In the genomic region with DNA sequence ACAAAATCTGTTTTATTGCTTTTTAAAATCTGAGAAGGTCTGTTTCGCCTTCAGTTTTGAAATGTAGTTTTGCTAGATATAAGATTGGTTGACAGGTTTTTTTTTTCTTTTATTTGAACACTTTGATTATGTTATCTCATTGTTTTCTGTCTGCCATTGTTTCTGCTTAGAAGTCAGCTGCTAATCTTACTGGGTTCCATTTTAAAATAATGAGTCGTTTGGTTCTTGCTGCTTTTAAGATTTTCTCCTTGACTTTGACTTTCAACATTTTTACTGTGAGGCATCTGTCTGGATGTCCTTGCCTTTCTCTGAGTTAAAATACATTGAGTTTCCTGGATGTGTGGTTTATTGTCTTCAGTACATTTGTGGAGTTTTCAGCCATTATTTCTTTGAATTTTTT, we compare ENCODE assay signal across 1 cellular context.
TF ChIP-seq lines count a peak whose summit lies in the region.

No MANE protein-coding gene starts in this region.

TF ChIP-seq in HEK293, 187 proteins besides CTCF, POLR2A, EP300 and RAD21 (continued from another document):
- no peak for TF ChIP-seq ZNF48 (tag by site-specific recombination; IDR thresholded peaks at IDR 0.05)
- TF ChIP-seq OSR2 (tag by site-specific recombination; IDR thresholded peaks at IDR 0.05) = no peak
- TF ChIP-seq, protein P1, sequence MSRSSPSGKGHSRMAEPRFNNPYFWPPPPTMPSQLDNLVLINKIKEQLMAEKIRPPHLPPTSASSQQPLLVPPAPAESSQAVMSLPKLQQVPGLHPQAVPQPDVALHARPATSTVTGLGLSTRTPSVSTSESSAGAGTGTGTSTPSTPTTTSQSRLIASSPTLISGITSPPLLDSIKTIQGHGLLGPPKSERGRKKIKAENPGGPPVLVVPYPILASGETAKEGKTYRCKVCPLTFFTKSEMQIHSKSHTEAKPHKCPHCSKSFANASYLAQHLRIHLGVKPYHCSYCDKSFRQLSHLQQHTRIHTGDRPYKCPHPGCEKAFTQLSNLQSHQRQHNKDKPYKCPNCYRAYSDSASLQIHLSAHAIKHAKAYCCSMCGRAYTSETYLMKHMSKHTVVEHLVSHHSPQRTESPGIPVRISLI (tag by site-specific recombination; IDR thresholded peaks at IDR 0.05) = no peak
- TF ChIP-seq SP3 (tag by site-specific recombination; IDR thresholded peaks at IDR 0.05) = no peak
- peak; percentile 93 for TF ChIP-seq SETDB1 (IDR thresholded peaks at IDR 0.05; ENCODE audit: insufficient read length, low read length)
- no peak for TF ChIP-seq ZNF600 (tag by site-specific recombination; IDR thresholded peaks at IDR 0.05)
- peak; percentile 75; the same call in 1 of the 2 replicates for TF ChIP-seq ZNF558 (tag by site-specific recombination; IDR thresholded peaks at IDR 0.05)
- TF ChIP-seq ZNF76 (tag by site-specific recombination; IDR thresholded peaks at IDR 0.05; ENCODE audit: borderline replicate concordance, low read depth) = no peak
- peak; percentile 29; the same call in 1 of the 2 replicates for TF ChIP-seq ZNF629 (tag by site-specific recombination; IDR thresholded peaks at IDR 0.05)
- no peak for TF ChIP-seq ZNF174 (tag by site-specific recombination; IDR thresholded peaks at IDR 0.05)
- no peak for TF ChIP-seq ZNF404 (tag by site-specific recombination; IDR thresholded peaks at IDR 0.05)
- TF ChIP-seq ZFP3 (tag by site-specific recombination; IDR thresholded peaks at IDR 0.05; ENCODE audit: low read depth) = no peak
- no peak for TF ChIP-seq ZFP69B (tag by site-specific recombination; IDR thresholded peaks at IDR 0.05)
- TF ChIP-seq ZNF626 (tag by site-specific recombination; IDR thresholded peaks at IDR 0.05) = 0 out of 2 replicates have a peak, but pooled peaks have one; percentile 85
- TF ChIP-seq, protein P2, sequence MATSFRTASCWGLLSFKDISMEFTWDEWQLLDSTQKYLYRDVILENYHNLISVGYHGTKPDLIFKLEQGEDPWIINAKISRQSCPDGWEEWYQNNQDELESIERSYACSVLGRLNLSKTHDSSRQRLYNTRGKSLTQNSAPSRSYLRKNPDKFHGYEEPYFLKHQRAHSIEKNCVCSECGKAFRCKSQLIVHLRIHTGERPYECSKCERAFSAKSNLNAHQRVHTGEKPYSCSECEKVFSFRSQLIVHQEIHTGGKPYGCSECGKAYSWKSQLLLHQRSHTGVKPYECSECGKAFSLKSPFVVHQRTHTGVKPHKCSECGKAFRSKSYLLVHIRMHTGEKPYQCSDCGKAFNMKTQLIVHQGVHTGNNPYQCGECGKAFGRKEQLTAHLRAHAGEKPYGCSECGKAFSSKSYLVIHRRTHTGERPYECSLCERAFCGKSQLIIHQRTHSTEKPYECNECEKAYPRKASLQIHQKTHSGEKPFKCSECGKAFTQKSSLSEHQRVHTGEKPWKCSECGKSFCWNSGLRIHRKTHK (tag by site-specific recombination; IDR thresholded peaks at IDR 0.05) = peak; percentile 29; the same call in 1 of the 2 replicates
- peak; percentile 56; the same call in 1 of the 2 replicates for TF ChIP-seq YY1 (tag by site-specific recombination; IDR thresholded peaks at IDR 0.05)
- peak; percentile 74 for TF ChIP-seq ZNF510 (tag by site-specific recombination; IDR thresholded peaks at IDR 0.05; ENCODE audit: insufficient replicate concordance)
- TF ChIP-seq, protein P3, sequence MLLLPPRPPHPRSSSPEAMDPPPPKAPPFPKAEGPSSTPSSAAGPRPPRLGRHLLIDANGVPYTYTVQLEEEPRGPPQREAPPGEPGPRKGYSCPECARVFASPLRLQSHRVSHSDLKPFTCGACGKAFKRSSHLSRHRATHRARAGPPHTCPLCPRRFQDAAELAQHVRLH (tag by site-specific recombination; IDR thresholded peaks at IDR 0.05) = 0 out of 2 replicates have a peak, but pooled peaks have one; percentile 30
- TF ChIP-seq, protein P4, sequence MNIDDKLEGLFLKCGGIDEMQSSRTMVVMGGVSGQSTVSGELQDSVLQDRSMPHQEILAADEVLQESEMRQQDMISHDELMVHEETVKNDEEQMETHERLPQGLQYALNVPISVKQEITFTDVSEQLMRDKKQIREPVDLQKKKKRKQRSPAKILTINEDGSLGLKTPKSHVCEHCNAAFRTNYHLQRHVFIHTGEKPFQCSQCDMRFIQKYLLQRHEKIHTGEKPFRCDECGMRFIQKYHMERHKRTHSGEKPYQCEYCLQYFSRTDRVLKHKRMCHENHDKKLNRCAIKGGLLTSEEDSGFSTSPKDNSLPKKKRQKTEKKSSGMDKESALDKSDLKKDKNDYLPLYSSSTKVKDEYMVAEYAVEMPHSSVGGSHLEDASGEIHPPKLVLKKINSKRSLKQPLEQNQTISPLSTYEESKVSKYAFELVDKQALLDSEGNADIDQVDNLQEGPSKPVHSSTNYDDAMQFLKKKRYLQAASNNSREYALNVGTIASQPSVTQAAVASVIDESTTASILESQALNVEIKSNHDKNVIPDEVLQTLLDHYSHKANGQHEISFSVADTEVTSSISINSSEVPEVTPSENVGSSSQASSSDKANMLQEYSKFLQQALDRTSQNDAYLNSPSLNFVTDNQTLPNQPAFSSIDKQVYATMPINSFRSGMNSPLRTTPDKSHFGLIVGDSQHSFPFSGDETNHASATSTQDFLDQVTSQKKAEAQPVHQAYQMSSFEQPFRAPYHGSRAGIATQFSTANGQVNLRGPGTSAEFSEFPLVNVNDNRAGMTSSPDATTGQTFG (tag by site-specific recombination; IDR thresholded peaks at IDR 0.05; ENCODE audit: borderline replicate concordance) = no peak
- no peak for TF ChIP-seq ZNF677 (tag by site-specific recombination; IDR thresholded peaks at IDR 0.05)
- peak; percentile 50; the same call in 1 of the 2 replicates for TF ChIP-seq SP7 (tag by site-specific recombination; IDR thresholded peaks at IDR 0.05)
- peak; percentile 43 for TF ChIP-seq ZNF529 (tag by site-specific recombination; IDR thresholded peaks at IDR 0.05; ENCODE audit: insufficient replicate concordance)
- TF ChIP-seq ZNF184 (tag by site-specific recombination; IDR thresholded peaks at IDR 0.05) = peak; percentile 41; the same call in 1 of the 2 replicates
